In genomic region chr4:24850669-24851068, GRCh38 we compare ENCODE assay signal across 11 cellular contexts. TPM values are rescaled to one million over a fixed set of nuclear protein-coding genes. Genes with fewer than 3 reads are reported as not detected.
DNase-seq lines count a peak whose midpoint lies in the region; ATAC-seq and TF ChIP-seq lines count a peak whose summit lies in the region.
"Had no signal": no experiment of that assay in that cellular context is flagged by ENCODE, and none has a peak within 500 bp of the region (broad histone marks: within the 10 kb centered on the region; RNA-seq: fewer than 3 reads in every experiment).

No MANE protein-coding gene starts in this region.

- ATAC-seq in GM21447 (IDR thresholded peaks at IDR 0.05; ENCODE audit: unreplicated experiment) (no peak), GM21381 (IDR thresholded peaks at IDR 0.05; ENCODE audit: unreplicated experiment) (no peak), GM19328 (IDR thresholded peaks at IDR 0.05; ENCODE audit: unreplicated experiment) (no peak)

- DNase-seq in AG09319 (ENCODE audit: extremely low read depth, low read depth) (peak; percentile 71), HS-27A (ENCODE audit: low read depth) (peak; percentile 33), brain pericyte (ENCODE audit: low read depth, low spot score) (peak; percentile 42), myocyte (ENCODE audit: low read depth) (peak; percentile 81), DMS153 (lab: John Stamatoyannopoulos, UW) (no peak)
- DNase-seq: Caco-2, NCI-H1694 treated with DMSO at 0.1 percent for 48 hours had no signal

- TF ChIP-seq CTCF in AG09319 (IDR thresholded peaks at IDR 0.05; ENCODE audit: low read depth, low read length), result no peak

RNA-seq across cellular contexts. Expression of gene SOD3, which starts 55.3 kb away (rescaled TPM):
- total RNA-seq in myocyte, result 5.2 and 6.6 TPM in 2 replicates
- polyA plus RNA-seq in myocyte (2012), result 2.7 TPM
- polyA plus RNA-seq: keratinocyte had no signal
